1 cellular context compared by ENCODE assay signal in the genomic region with DNA sequence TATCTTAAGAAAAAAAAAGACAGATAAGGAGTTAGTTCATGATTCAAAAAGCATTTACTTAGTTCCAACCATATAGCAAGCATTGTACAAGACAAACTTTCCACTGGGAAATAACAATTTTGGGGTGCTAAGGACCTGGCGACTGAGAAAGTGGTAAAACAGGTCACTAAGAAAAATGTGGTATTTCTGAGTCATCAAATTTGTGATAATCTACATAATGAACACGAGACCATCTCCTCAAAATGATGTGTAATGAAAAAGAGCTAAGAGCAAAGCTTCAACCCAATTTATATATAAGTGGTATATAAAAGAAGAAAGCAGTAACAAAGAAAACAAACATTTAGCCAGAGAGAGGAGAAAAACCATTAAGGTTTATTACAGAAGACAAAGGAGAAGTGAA.
TF ChIP-seq lines count a peak whose summit lies in the region.

No MANE protein-coding gene starts in this region.

TF ChIP-seq in GM23338, 12 proteins besides CTCF, POLR2A, EP300 and RAD21 (continued from another document):
- TF ChIP-seq, protein P1, sequence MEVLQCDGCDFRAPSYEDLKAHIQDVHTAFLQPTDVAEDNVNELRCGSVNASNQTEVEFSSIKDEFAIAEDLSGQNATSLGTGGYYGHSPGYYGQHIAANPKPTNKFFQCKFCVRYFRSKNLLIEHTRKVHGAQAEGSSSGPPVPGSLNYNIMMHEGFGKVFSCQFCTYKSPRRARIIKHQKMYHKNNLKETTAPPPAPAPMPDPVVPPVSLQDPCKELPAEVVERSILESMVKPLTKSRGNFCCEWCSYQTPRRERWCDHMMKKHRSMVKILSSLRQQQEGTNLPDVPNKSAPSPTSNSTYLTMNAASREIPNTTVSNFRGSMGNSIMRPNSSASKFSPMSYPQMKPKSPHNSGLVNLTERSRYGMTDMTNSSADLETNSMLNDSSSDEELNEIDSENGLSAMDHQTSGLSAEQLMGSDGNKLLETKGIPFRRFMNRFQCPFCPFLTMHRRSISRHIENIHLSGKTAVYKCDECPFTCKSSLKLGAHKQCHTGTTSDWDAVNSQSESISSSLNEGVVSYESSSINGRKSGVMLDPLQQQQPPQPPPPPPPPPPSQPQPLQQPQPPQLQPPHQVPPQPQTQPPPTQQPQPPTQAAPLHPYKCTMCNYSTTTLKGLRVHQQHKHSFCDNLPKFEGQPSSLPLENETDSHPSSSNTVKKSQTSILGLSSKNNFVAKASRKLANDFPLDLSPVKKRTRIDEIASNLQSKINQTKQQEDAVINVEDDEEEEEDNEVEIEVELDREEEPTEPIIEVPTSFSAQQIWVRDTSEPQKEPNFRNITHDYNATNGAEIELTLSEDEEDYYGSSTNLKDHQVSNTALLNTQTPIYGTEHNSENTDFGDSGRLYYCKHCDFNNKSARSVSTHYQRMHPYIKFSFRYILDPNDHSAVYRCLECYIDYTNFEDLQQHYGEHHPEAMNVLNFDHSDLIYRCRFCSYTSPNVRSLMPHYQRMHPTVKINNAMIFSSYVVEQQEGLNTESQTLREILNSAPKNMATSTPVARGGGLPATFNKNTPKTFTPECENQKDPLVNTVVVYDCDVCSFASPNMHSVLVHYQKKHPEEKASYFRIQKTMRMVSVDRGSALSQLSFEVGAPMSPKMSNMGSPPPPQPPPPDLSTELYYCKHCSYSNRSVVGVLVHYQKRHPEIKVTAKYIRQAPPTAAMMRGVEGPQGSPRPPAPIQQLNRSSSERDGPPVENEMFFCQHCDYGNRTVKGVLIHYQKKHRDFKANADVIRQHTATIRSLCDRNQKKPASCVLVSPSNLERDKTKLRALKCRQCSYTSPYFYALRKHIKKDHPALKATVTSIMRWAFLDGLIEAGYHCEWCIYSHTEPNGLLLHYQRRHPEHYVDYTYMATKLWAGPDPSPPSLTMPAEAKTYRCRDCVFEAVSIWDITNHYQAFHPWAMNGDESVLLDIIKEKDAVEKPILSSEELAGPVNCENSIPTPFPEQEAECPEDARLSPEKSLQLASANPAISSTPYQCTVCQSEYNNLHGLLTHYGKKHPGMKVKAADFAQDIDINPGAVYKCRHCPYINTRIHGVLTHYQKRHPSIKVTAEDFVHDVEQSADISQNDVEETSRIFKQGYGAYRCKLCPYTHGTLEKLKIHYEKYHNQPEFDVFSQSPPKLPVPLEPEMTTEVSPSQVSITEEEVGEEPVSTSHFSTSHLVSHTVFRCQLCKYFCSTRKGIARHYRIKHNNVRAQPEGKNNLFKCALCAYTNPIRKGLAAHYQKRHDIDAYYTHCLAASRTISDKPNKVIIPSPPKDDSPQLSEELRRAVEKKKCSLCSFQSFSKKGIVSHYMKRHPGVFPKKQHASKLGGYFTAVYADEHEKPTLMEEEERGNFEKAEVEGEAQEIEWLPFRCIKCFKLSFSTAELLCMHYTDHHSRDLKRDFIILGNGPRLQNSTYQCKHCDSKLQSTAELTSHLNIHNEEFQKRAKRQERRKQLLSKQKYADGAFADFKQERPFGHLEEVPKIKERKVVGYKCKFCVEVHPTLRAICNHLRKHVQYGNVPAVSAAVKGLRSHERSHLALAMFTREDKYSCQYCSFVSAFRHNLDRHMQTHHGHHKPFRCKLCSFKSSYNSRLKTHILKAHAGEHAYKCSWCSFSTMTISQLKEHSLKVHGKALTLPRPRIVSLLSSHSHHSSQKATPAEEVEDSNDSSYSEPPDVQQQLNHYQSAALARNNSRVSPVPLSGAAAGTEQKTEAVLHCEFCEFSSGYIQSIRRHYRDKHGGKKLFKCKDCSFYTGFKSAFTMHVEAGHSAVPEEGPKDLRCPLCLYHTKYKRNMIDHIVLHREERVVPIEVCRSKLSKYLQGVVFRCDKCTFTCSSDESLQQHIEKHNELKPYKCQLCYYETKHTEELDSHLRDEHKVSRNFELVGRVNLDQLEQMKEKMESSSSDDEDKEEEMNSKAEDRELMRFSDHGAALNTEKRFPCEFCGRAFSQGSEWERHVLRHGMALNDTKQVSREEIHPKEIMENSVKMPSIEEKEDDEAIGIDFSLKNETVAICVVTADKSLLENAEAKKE (CRISPR knock-in tag; IDR thresholded peaks at IDR 0.05) = no peak
- no peak for TF ChIP-seq CREB1 (CRISPR knock-in tag; IDR thresholded peaks at IDR 0.05; ENCODE audit: low read depth)
- no peak for TF ChIP-seq EZH2phosphoT487 (IDR thresholded peaks at IDR 0.05; ENCODE audit: unreplicated experiment)
- no peak for TF ChIP-seq NANOG (IDR thresholded peaks at IDR 0.05; ENCODE audit: borderline replicate concordance)
- TF ChIP-seq JUNB (IDR thresholded peaks at IDR 0.05; ENCODE audit: unreplicated experiment) = no peak
- TF ChIP-seq EZH2 (IDR thresholded peaks at IDR 0.05; ENCODE audit: low read depth, unreplicated experiment) = no peak
- TF ChIP-seq, protein P2, sequence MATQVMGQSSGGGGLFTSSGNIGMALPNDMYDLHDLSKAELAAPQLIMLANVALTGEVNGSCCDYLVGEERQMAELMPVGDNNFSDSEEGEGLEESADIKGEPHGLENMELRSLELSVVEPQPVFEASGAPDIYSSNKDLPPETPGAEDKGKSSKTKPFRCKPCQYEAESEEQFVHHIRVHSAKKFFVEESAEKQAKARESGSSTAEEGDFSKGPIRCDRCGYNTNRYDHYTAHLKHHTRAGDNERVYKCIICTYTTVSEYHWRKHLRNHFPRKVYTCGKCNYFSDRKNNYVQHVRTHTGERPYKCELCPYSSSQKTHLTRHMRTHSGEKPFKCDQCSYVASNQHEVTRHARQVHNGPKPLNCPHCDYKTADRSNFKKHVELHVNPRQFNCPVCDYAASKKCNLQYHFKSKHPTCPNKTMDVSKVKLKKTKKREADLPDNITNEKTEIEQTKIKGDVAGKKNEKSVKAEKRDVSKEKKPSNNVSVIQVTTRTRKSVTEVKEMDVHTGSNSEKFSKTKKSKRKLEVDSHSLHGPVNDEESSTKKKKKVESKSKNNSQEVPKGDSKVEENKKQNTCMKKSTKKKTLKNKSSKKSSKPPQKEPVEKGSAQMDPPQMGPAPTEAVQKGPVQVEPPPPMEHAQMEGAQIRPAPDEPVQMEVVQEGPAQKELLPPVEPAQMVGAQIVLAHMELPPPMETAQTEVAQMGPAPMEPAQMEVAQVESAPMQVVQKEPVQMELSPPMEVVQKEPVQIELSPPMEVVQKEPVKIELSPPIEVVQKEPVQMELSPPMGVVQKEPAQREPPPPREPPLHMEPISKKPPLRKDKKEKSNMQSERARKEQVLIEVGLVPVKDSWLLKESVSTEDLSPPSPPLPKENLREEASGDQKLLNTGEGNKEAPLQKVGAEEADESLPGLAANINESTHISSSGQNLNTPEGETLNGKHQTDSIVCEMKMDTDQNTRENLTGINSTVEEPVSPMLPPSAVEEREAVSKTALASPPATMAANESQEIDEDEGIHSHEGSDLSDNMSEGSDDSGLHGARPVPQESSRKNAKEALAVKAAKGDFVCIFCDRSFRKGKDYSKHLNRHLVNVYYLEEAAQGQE (IDR thresholded peaks at IDR 0.05; ENCODE audit: unreplicated experiment) = no peak
- TF ChIP-seq POLR2AphosphoS5 (IDR thresholded peaks at IDR 0.05; ENCODE audit: low read depth) = no peak
- TF ChIP-seq, protein P3, sequence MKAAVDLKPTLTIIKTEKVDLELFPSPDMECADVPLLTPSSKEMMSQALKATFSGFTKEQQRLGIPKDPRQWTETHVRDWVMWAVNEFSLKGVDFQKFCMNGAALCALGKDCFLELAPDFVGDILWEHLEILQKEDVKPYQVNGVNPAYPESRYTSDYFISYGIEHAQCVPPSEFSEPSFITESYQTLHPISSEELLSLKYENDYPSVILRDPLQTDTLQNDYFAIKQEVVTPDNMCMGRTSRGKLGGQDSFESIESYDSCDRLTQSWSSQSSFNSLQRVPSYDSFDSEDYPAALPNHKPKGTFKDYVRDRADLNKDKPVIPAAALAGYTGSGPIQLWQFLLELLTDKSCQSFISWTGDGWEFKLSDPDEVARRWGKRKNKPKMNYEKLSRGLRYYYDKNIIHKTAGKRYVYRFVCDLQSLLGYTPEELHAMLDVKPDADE (IDR thresholded peaks at IDR 0.05) = no peak
